In the genomic region with DNA sequence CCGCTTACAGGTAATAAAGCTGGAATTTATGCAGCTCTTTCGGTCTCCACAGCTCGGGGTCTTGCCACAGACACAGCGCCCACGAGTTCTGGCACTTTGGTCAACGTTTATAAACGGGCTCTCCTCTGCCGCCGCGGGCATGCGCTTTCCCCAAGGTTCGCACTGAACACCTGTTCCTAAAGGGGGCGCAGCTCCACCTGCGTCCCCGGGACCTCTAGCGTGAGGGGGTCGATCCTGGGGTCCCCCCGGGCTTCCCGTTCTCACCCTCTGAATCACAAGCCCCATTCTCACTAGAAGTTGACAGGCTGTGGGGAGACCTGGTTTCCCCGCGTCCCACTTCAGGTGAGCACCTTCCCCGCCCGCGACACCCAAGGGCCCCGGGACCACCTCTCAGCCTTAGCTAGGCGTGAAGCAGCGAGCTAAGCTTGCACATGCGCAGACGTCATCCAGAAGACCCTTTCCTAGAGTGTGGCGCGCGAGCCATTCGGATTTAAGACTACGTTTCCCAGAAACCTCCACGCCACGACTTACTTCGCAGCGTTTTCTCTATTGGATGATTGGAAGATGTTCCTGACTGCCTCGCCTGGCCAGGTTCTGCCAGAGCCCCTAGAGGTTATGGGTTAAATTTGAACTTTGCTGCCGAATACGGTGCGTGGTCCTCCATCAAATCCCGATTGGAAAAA, we compare ENCODE assay signal across 7 cellular contexts. TPM values are rescaled to one million over a fixed set of nuclear protein-coding genes. Genes with fewer than 3 reads are reported as not detected.
DNase-seq lines count a peak whose midpoint lies in the region; ATAC-seq and TF ChIP-seq lines count a peak whose summit lies in the region.

No MANE protein-coding gene starts in this region.

- H3K4me2 ChIP-seq in SK-N-SH: peak overlapping the region; percentile 78
- H3K4me2 ChIP-seq in mammary epithelial cell (ENCODE audit: insufficient read depth, low read depth, low read length): peak overlapping the region; percentile 97
- H3K4me2 ChIP-seq in skeletal muscle satellite cell (ENCODE audit: low read length): peak overlapping the region; percentile 99

- H3K79me2 ChIP-seq in SK-N-SH (ENCODE audit: insufficient read depth) (no peaks in the 10 kb centered on the region), mammary epithelial cell (ENCODE audit: insufficient read depth, low read length) (no peaks in the 10 kb centered on the region)

- H2AFZ ChIP-seq in SK-N-SH (ENCODE audit: low read depth) (peak overlapping the region; percentile 78; the same call in 1 of the 2 replicates), mammary epithelial cell (ENCODE audit: low read depth, low read length) (peak overlapping the region; percentile 91)

- H3K36me3 ChIP-seq in SK-N-SH (replicated peaks in 1 of 2; ENCODE audit: control insufficient read depth in 1 of 2, insufficient read depth in 2 of 2, low read length in 1 of 2): no peaks in the 10 kb centered on the region
- no peaks in the 10 kb centered on the region for H3K36me3 ChIP-seq in mammary epithelial cell (ENCODE audit: insufficient read depth, low read length)
- no peaks in the 10 kb centered on the region for H3K36me3 ChIP-seq in iPS-20b (ENCODE audit: insufficient read depth, low read depth, low read length)
- no peaks in the 10 kb centered on the region for H3K36me3 ChIP-seq in skeletal muscle satellite cell (ENCODE audit: insufficient read depth, low read length)

- TF ChIP-seq EP300 in SK-N-SH (IDR thresholded peaks at IDR 0.05; ENCODE audit: borderline replicate concordance in 1 of 2, low read depth in 1 of 2, low read length in 1 of 2): no peak

- CTCF ChIA-PET in SK-N-SH (lab: Yijun Ruan, JAX): interaction anchor here (0.5 to 5.3 kb wide), 12 partner anchors 8 to 518 kb away, joined by 3 to 44 read pairs (median 4); no protein-coding TSS in a partner anchor
- CTCF ChIA-PET in mammary epithelial cell (lab: Charles Lee; ENCODE audit: low non-redundant PET): interaction anchor here (0.6 to 0.7 kb wide), 2 partner anchors 121 to 439 kb away, joined by 3 to 4 read pairs; no protein-coding TSS in a partner anchor

- H3K9me3 ChIP-seq in SK-N-SH (no peaks in the 10 kb centered on the region), mammary epithelial cell (replicated peaks; ENCODE audit: insufficient read depth, low read length) (no peaks in the 10 kb centered on the region), iPS-20b (ENCODE audit: insufficient read depth, low read depth, low read length) (no peaks in the 10 kb centered on the region), skeletal muscle satellite cell (replicated peaks; ENCODE audit: low read length) (no peaks in the 10 kb centered on the region)

- H3K27ac ChIP-seq in SK-N-SH (ENCODE audit: low read depth in 2 of 2, low read length in 1 of 2): peak overlapping the region in 1 of 2 experiments; percentile 22; a peak in 1 of 4 replicates
- peak overlapping the region; percentile 92 for H3K27ac ChIP-seq in mammary epithelial cell (ENCODE audit: insufficient read depth, low read depth, low read length)
- no peak overlapping the region for H3K27ac ChIP-seq in iPS-20b (ENCODE audit: low read length)

- BruUV-seq in mammary epithelial cell (replicated peaks; lab: Mats Ljungman, UMichigan): TSS peak; percentile 89

- H3K27me3 ChIP-seq in SK-N-SH (ENCODE audit: insufficient read depth) (no peaks in the 10 kb centered on the region), mammary epithelial cell (ENCODE audit: insufficient read depth, low read length) (no peaks in the 10 kb centered on the region), iPS-20b (ENCODE audit: insufficient read depth, low read length) (peaks cover 30% of the 10 kb centered on the region), skeletal muscle satellite cell (ENCODE audit: control insufficient read depth, insufficient read depth, low read length) (no peaks in the 10 kb centered on the region)

- peaks cover 0 to 4% of the 10 kb centered on the region in 2 experiments; a peak in 1 of 4 replicates for H3K4me1 ChIP-seq in SK-N-SH (ENCODE audit: control insufficient read depth in 1 of 2, insufficient read depth in 2 of 2, low read depth in 1 of 2, low read length in 1 of 2)
- H3K4me1 ChIP-seq in mammary epithelial cell (ENCODE audit: insufficient read depth, low read length): peaks cover 22% of the 10 kb centered on the region
- peaks cover 2% of the 10 kb centered on the region; the same call in 1 of the 2 replicates for H3K4me1 ChIP-seq in iPS-20b (ENCODE audit: insufficient read depth, low read length)
- H3K4me1 ChIP-seq in skeletal muscle satellite cell (ENCODE audit: control insufficient read depth, insufficient read depth, low read length): peaks cover 25% of the 10 kb centered on the region

- POLR2A ChIA-PET in SK-N-SH (lab: Yijun Ruan, JAX): interaction anchor here (1.4 kb wide), 1 partner anchor 163 kb away, joined by 3 read pairs; no protein-coding TSS in a partner anchor

- H3K4me3 ChIP-seq in GM12875 (ENCODE audit: low read depth, low read length) (peak overlapping the region; percentile 58), SK-N-SH (ENCODE audit: low read depth in 2 of 2, low read length in 1 of 2) (peak overlapping the region; percentile 64 to 76), mammary epithelial cell (replicated peaks in 1 of 3; ENCODE audit: insufficient read depth in 1 of 3, low read depth in 2 of 3, low read length in 3 of 3) (peak overlapping the region; percentile 65 to 88 (median 67)), iPS-20b (ENCODE audit: low read length) (peak overlapping the region; percentile 78), skeletal muscle satellite cell (ENCODE audit: low read length) (peak overlapping the region; percentile 82)

- 2% methylated on average over 41 of the region's 43 CpGs for WGBS in SK-N-SH (ENCODE audit: low lambda C conversion rate)
- WGBS in mammary epithelial cell (ENCODE audit: low coverage, missing lambda C conversion rate): 2% methylated on average over 21 of the region's 43 CpGs

- peak; percentile 49 for ATAC-seq in HG02571 (IDR thresholded peaks at IDR 0.05; ENCODE audit: unreplicated experiment)

- H3F3A ChIP-seq in SK-N-SH (replicated peaks; ENCODE audit: insufficient read depth): peaks cover 3% of the 10 kb centered on the region

- H3K9me2 ChIP-seq in SK-N-SH: no peaks in the 10 kb centered on the region

- H3K9ac ChIP-seq in SK-N-SH (peak overlapping the region; percentile 33; the same call in 1 of the 2 replicates), mammary epithelial cell (ENCODE audit: insufficient read depth, low read length) (peak overlapping the region; percentile 81), iPS-20b (ENCODE audit: low read depth, low read length) (peak overlapping the region; percentile 49; the same call in 1 of the 2 replicates), skeletal muscle satellite cell (ENCODE audit: low read depth, low read length) (peak overlapping the region; percentile 80)

- no peaks in the 10 kb centered on the region for H4K20me1 ChIP-seq in SK-N-SH (ENCODE audit: insufficient read depth)
- H4K20me1 ChIP-seq in mammary epithelial cell (ENCODE audit: insufficient read depth, low read length): no peaks in the 10 kb centered on the region

- intact Hi-C loops in mammary epithelial cell (cut with micrococcal nuclease): loop anchor here (2.0 kb wide), 1 partner anchor 17 kb away; no protein-coding TSS in a partner anchor

- in situ Hi-C loops in mammary epithelial cell (cut with MboI; ENCODE audit: low sequenced_read_pairs in 2 of 2): no loop called here

- dilution Hi-C loops in mammary epithelial cell (cut with HindIII; ENCODE audit: low sequenced_read_pairs): loop anchor here (10.0 kb wide), 1 partner anchor 229 kb away; no protein-coding TSS in a partner anchor

- DNase-seq in NCI-H1105 (lab: John Stamatoyannopoulos, UW) (peak; percentile 92), SK-N-SH (peak; percentile 88), mammary epithelial cell (peak; percentile 74)

- TF ChIP-seq CTCF in GM12875 (IDR thresholded peaks at IDR 0.05; ENCODE audit: borderline replicate concordance, insufficient read depth, low read depth, low read length): peak; percentile 45
- peak; percentile 35 for TF ChIP-seq CTCF in SK-N-SH (IDR thresholded peaks at IDR 0.05)
- TF ChIP-seq CTCF in mammary epithelial cell (conservative IDR thresholded peaks at IDR 0.05 in 1 of 2, IDR thresholded peaks at IDR 0.05 in 1 of 2; ENCODE audit: extremely low read depth in 1 of 2, insufficient read depth in 1 of 2, low read depth in 1 of 2, low read length in 2 of 2): peak; percentile 18 to 51

- TF ChIP-seq RAD21 in SK-N-SH (IDR thresholded peaks at IDR 0.05; ENCODE audit: low read length): peak; percentile 24; the same call in 1 of the 2 replicates

TF ChIP-seq in SK-N-SH, 30 proteins besides CTCF, POLR2A, EP300 and RAD21 (continues in another document):
- no peak for TF ChIP-seq TCF12 (IDR thresholded peaks at IDR 0.05)
- no peak for TF ChIP-seq FOXM1 (IDR thresholded peaks at IDR 0.05; ENCODE audit: low read depth)
- TF ChIP-seq TEAD4 (IDR thresholded peaks at IDR 0.05; ENCODE audit: borderline replicate concordance, insufficient read depth): no peak
- TF ChIP-seq, protein P1, sequence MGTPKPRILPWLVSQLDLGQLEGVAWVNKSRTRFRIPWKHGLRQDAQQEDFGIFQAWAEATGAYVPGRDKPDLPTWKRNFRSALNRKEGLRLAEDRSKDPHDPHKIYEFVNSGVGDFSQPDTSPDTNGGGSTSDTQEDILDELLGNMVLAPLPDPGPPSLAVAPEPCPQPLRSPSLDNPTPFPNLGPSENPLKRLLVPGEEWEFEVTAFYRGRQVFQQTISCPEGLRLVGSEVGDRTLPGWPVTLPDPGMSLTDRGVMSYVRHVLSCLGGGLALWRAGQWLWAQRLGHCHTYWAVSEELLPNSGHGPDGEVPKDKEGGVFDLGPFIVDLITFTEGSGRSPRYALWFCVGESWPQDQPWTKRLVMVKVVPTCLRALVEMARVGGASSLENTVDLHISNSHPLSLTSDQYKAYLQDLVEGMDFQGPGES (IDR thresholded peaks at IDR 0.05; ENCODE audit: low read depth, low read length): 0 out of 2 replicates have a peak, but pooled peaks have one; percentile 15
- TF ChIP-seq MXI1 (IDR thresholded peaks at IDR 0.05; ENCODE audit: low read depth, low read length): peak; percentile 61; the same call in 1 of the 2 replicates
- TF ChIP-seq NRF1 (IDR thresholded peaks at IDR 0.05; ENCODE audit: low read depth, low read length): peak; percentile 79
- peak; percentile 39 for TF ChIP-seq CHD2 (IDR thresholded peaks at IDR 0.05; ENCODE audit: low read length, partially characterized antibody)

RNA-seq across cellular contexts. Expression of a gene that starts 21.3 kb away (rescaled TPM):
- polyA plus RNA-seq in SK-N-SH (2012; rRNA removed): 1.3 TPM in 2 replicates
- 0.80 and 1.5 TPM in 2 replicates for polyA plus RNA-seq in SK-N-SH (2012; cell fraction: cytosol; rRNA removed)
- 1.9 and 4.4 TPM in 2 replicates for polyA plus RNA-seq in SK-N-SH (2012; cell fraction: nucleus; rRNA removed)
- total RNA-seq in mammary epithelial cell: 1 to 10 TPM; 3.7 to 5.5 TPM
- polyA plus RNA-seq in mammary epithelial cell: 0.93 TPM
- polyA minus RNA-seq in mammary epithelial cell: 1.8 TPM
- 2.8 and 3.3 TPM in 2 replicates for total RNA-seq in skeletal muscle satellite cell (2012; rRNA removed)

RNA-seq across cellular contexts. Expression of a gene that starts 53.0 kb away (rescaled TPM):
- polyA plus RNA-seq in SK-N-SH (2012; rRNA removed): not detected in 2 replicates
- not detected in 2 replicates for polyA plus RNA-seq in SK-N-SH (2012; cell fraction: cytosol; rRNA removed)
- polyA plus RNA-seq in SK-N-SH (2012; cell fraction: nucleus; rRNA removed): not detected in 2 replicates
- not detected for total RNA-seq in mammary epithelial cell
- polyA plus RNA-seq in mammary epithelial cell: not detected
- not detected for polyA minus RNA-seq in mammary epithelial cell
- not detected in 2 replicates for total RNA-seq in skeletal muscle satellite cell (2012; rRNA removed)
